ENCODE assay signal across 32 cellular contexts in the genomic region with DNA sequence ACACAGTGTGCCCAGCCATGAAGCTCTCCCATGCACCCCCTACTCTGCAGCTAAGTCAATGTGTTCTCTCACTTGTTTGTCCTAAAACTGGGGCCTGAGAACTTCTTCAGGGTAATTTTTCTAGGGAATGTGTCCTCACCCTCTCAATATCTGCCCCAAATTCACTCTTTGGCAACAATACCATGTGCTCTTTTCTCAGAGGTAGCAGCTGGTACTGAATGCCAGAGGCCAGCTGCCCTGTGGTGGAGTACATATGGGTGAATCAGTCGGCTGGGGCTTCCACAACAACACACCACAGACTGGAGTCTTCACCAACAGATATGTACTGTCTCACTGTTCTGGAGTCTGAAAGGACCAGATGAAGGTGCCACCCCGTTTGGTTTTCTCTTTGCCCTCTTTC.
A peak's percentile ranks its signal among the peaks of the same experiment; 100 is the strongest.
DNase-seq lines count a peak whose midpoint lies in the region; ATAC-seq and TF ChIP-seq lines count a peak whose summit lies in the region.
"Had no signal": no experiment of that assay in that cellular context is flagged by ENCODE, and none has a peak within 500 bp of the region (broad histone marks: within the 10 kb centered on the region; RNA-seq: fewer than 3 reads in every experiment).

No MANE protein-coding gene starts in this region.

- no peaks in the 10 kb centered on the region for H3K27me3 ChIP-seq in right atrium auricular region
- H3K27me3 ChIP-seq: ascending aorta, testis, uterus had no signal

- H3K36me3 ChIP-seq in right atrium auricular region, result no peaks in the 10 kb centered on the region
- H3K36me3 ChIP-seq: ascending aorta, gastroesophageal sphincter, neural progenitor cell, prostate gland, sigmoid colon, uterus had no signal

- H3K27ac Mint-ChIP-seq in stimulated activated memory B cell treated with anti-CD40 and anti-IgM and Interleukin-4, amounts not matched to agents 10 μg/mL and 1 μg/mL and 100 μg/mL, for 72 hours, result no peak overlapping the region
- H3K27ac Mint-ChIP-seq: activated naive CD8-positive, alpha-beta T cell treated with anti-CD3 and anti-CD28 coated beads for 36 hours; activated T-helper 2 cell treated with anti-CD3 and anti-CD28 coated beads, Interferon-gamma antibody, Interleukin-2, Interleukin-4, amounts not matched to agents 10 μg/mL and 5 μg/mL and 100 μg/mL, durations not matched to agents 14 hours and 24 hours and 36 hours; CD4-positive, alpha-beta T cell; immature natural killer cell; neural progenitor cell had no signal

- no peak overlapping the region for H3K4me3 Mint-ChIP-seq in stimulated activated memory B cell treated with anti-CD40 and anti-IgM and Interleukin-4, amounts not matched to agents 10 μg/mL and 1 μg/mL and 100 μg/mL, for 72 hours
- H3K4me3 Mint-ChIP-seq: activated naive CD8-positive, alpha-beta T cell treated with anti-CD3 and anti-CD28 coated beads for 36 hours; CD4-positive, alpha-beta T cell; immature natural killer cell; neural progenitor cell had no signal

- no peak for TF ChIP-seq CTCF in right atrium auricular region (IDR thresholded peaks at IDR 0.05)

- no peaks in the 10 kb centered on the region for H3K9me3 ChIP-seq in right atrium auricular region
- H3K9me3 ChIP-seq: ascending aorta, gastroesophageal sphincter, prostate gland, sigmoid colon, testis, uterus had no signal

- no peaks in the 10 kb centered on the region for H3K27me3 Mint-ChIP-seq in stimulated activated memory B cell treated with anti-CD40 and anti-IgM and Interleukin-4, amounts not matched to agents 10 μg/mL and 1 μg/mL and 100 μg/mL, for 72 hours

- no peaks in the 10 kb centered on the region for H3K9me3 Mint-ChIP-seq in stimulated activated memory B cell treated with anti-CD40 and anti-IgM and Interleukin-4, amounts not matched to agents 10 μg/mL and 1 μg/mL and 100 μg/mL, for 72 hours
- H3K9me3 Mint-ChIP-seq: activated naive CD8-positive, alpha-beta T cell treated with anti-CD3 and anti-CD28 coated beads for 36 hours; activated T-helper 2 cell treated with anti-CD3 and anti-CD28 coated beads, Interferon-gamma antibody, Interleukin-2, Interleukin-4, amounts not matched to agents 10 μg/mL and 5 μg/mL and 100 μg/mL, durations not matched to agents 14 hours and 24 hours and 36 hours; CD4-positive, alpha-beta T cell; immature natural killer cell; neural progenitor cell had no signal

- DNase-seq in right atrium auricular region (ENCODE audit: low spot score) (peak; percentile 53), Right ventricle myocardium superior (no peak), RPMI7951 (ENCODE audit: low read depth) (peak; percentile 8), hepatic stellate cell (ENCODE audit: low spot score) (peak; percentile 29), NK-92 (lab: John Stamatoyannopoulos, UW; ENCODE audit: unreplicated experiment) (no peak), caudate nucleus (lab: John Stamatoyannopoulos, UW) (no peak), NCI-H1092 (lab: John Stamatoyannopoulos, UW) (no peak)
- DNase-seq: activated CD4-positive, alpha-beta T cell treated with anti-CD3 and anti-CD28 coated beads, Interleukin-2, amount 50 U/mL, for 48 hours; activated naive CD8-positive, alpha-beta T cell treated with anti-CD3 and anti-CD28 coated beads for 36 hours; AML-193; CD4-positive, alpha-beta T cell; central memory CD4-positive, alpha-beta T cell; EL; hypothalamus; immature natural killer cell; left colon; mammary epithelial cell; NCI-H1436 treated with DMSO at 0.1 percent for 48 hours; NCI-H526 treated with DMSO at 0.1 percent for 48 hours; sigmoid colon; stimulated activated CD4-positive, alpha-beta T cell treated with anti-CD3 and anti-CD28 coated beads, Interleukin-15, amount 100 ng/mL, for 24 hours; stimulated activated naive CD4-positive, alpha-beta T cell treated with Interleukin-2 at 50 U/mL for 16 hours; testis; uterus had no signal

- H3K4me3 ChIP-seq in right atrium auricular region, result no peak overlapping the region
- H3K4me3 ChIP-seq: ascending aorta, gastroesophageal sphincter, neural progenitor cell, prostate gland, sigmoid colon, SK-N-MC, testis, uterus had no signal

- no peaks in the 10 kb centered on the region for H3K36me3 Mint-ChIP-seq in stimulated activated memory B cell treated with anti-CD40 and anti-IgM and Interleukin-4, amounts not matched to agents 10 μg/mL and 1 μg/mL and 100 μg/mL, for 72 hours
- H3K36me3 Mint-ChIP-seq: activated naive CD8-positive, alpha-beta T cell treated with anti-CD3 and anti-CD28 coated beads for 36 hours; immature natural killer cell; neural progenitor cell had no signal

- no peaks in the 10 kb centered on the region for H3K4me1 ChIP-seq in right atrium auricular region
- H3K4me1 ChIP-seq: ascending aorta, gastroesophageal sphincter, neural progenitor cell, prostate gland, sigmoid colon, testis, uterus had no signal

- H3K4me1 Mint-ChIP-seq in stimulated activated memory B cell treated with anti-CD40 and anti-IgM and Interleukin-4, amounts not matched to agents 10 μg/mL and 1 μg/mL and 100 μg/mL, for 72 hours, result peaks cover 9% of the 10 kb centered on the region
- H3K4me1 Mint-ChIP-seq: activated naive CD8-positive, alpha-beta T cell treated with anti-CD3 and anti-CD28 coated beads for 36 hours; immature natural killer cell; neural progenitor cell had no signal

- intact Hi-C loops in Right ventricle myocardium superior (cut with DNase I), result no loop called here

- H3K27ac ChIP-seq in right atrium auricular region (no peak overlapping the region), caudate nucleus (ENCODE audit: low read depth, low read length) (no peak overlapping the region)
- H3K27ac ChIP-seq: ascending aorta, gastroesophageal sphincter, neural progenitor cell, prostate gland, sigmoid colon, SK-N-MC, testis, uterus had no signal

- no peak for ATAC-seq in Right ventricle myocardium superior (ENCODE audit: poor library complexity)
- ATAC-seq in stimulated activated memory B cell treated with anti-CD40 and anti-IgM and Interleukin-4, amounts not matched to agents 10 μg/mL and 1 μg/mL and 100 μg/mL, for 72 hours, result no peak
- ATAC-seq: activated CD4-positive, CD25-positive, alpha-beta regulatory T cell treated with anti-CD3 and anti-CD28 coated beads, Interleukin-2, amount 50 U/mL, for 24 hours; gastroesophageal sphincter; left colon had no signal

Comparison
In these comparisons a context has a peak if more than half of its experiments do, and no peak if none do; other contexts are left out.
1. DNase-seq: peak in right atrium auricular region (single experiment), RPMI7951 (single experiment) and hepatic stellate cell (single experiment); none in Right ventricle myocardium superior (single experiment), NK-92 (single experiment), caudate nucleus (0 of 61) and NCI-H1092 (single experiment).